ENCODE assay signal across 10 cellular contexts in genomic region chr1:78650114-78650513, GRCh38. TPM values are rescaled to one million over a fixed set of nuclear protein-coding genes. Genes with fewer than 3 reads are reported as not detected.
DNase-seq lines count a peak whose midpoint lies in the region; TF ChIP-seq lines count a peak whose summit lies in the region.
"Had no signal": no experiment of that assay in that cellular context is flagged by ENCODE, and none has a peak within 500 bp of the region (broad histone marks: within the 10 kb centered on the region; RNA-seq: fewer than 3 reads in every experiment).

No MANE protein-coding gene starts in this region.

- CTCF ChIA-PET in activated CD4-positive, alpha-beta T cell treated with anti-CD3 and anti-CD28 coated beads, Interleukin-2, amount 10 ng/mL, durations not matched to agents 7 days and 5 days (lab: Charles Lee), result interaction anchor here (0.8 to 1.8 kb wide), 4 partner anchors 12 to 33 kb away, joined by 3 to 6 read pairs (median 6); partner anchors contain the start of gene IFI44L

- peak overlapping the region; percentile 37 for H2AFZ ChIP-seq in hepatocyte

- H3K9me3 ChIP-seq in hepatocyte (ENCODE audit: low read depth) (no peaks in the 10 kb centered on the region), tibial artery (no peaks in the 10 kb centered on the region)

- no peaks in the 10 kb centered on the region for H3K27me3 Mint-ChIP-seq in activated CD4-positive, alpha-beta T cell treated with anti-CD3 and anti-CD28 coated beads, Interleukin-2, amount 10 ng/mL, durations not matched to agents 7 days and 5 days

- H3K4me3 ChIP-seq in WI38 (ENCODE audit: low read depth, low read length) (peak overlapping the region; percentile 50), hepatocyte (no peak overlapping the region), tibial artery (peak overlapping the region; percentile 34 to 45)
- H3K4me3 ChIP-seq: K562 had no signal

- H3K4me3 Mint-ChIP-seq in activated CD4-positive, alpha-beta T cell treated with anti-CD3 and anti-CD28 coated beads, Interleukin-2, amount 10 ng/mL, durations not matched to agents 7 days and 5 days, result peak overlapping the region; percentile 96

- no peak for DNase-seq in activated CD4-positive, alpha-beta T cell treated with anti-CD3 and anti-CD28 coated beads, Interleukin-2, amount 10 ng/mL, durations not matched to agents 7 days and 5 days
- DNase-seq in activated CD4-positive, alpha-beta T cell treated with anti-CD3 and anti-CD28 coated beads for 4 hours, result no peak
- DNase-seq in hepatocyte (ENCODE audit: low spot score), result no peak
- DNase-seq in tibial artery, result no peak
- DNase-seq in LoVo (ENCODE audit: low spot score), result no peak
- no peak for DNase-seq in C1 segment of cervical spinal cord (lab: John Stamatoyannopoulos, UW)
- DNase-seq in UCSD-AML1 (lab: John Stamatoyannopoulos, UW; ENCODE audit: unreplicated experiment), result no peak

- H3K4me1 ChIP-seq in hepatocyte (ENCODE audit: insufficient read depth) (no peaks in the 10 kb centered on the region), tibial artery (peaks cover 0 to 5% (median 1%) of the 10 kb centered on the region in 4 donors)

- H3K36me3 Mint-ChIP-seq in activated CD4-positive, alpha-beta T cell treated with anti-CD3 and anti-CD28 coated beads, Interleukin-2, amount 10 ng/mL, durations not matched to agents 7 days and 5 days (ENCODE audit: low read depth), result peaks cover 77% of the 10 kb centered on the region

- intact Hi-C loops in tibial artery (cut with DNase I; ENCODE audit: low total_unique reads), result no loop called here

- H3K36me3 ChIP-seq in hepatocyte (replicated peaks; ENCODE audit: insufficient read depth, low read depth) (no peaks in the 10 kb centered on the region), tibial artery (no peaks in the 10 kb centered on the region)

- H3K27me3 ChIP-seq in hepatocyte, result no peaks in the 10 kb centered on the region
- no peaks in the 10 kb centered on the region for H3K27me3 ChIP-seq in tibial artery

- H3K79me2 ChIP-seq in hepatocyte, result no peaks in the 10 kb centered on the region

- peak overlapping the region; percentile 89 for H3K27ac Mint-ChIP-seq in activated CD4-positive, alpha-beta T cell treated with anti-CD3 and anti-CD28 coated beads, Interleukin-2, amount 10 ng/mL, durations not matched to agents 7 days and 5 days

- H3K27ac ChIP-seq in hepatocyte, result no peak overlapping the region
- H3K27ac ChIP-seq in tibial artery, result no peak overlapping the region
- H3K27ac ChIP-seq: C4-2B had no signal

- peaks cover 30% of the 10 kb centered on the region for H3K9me3 Mint-ChIP-seq in activated CD4-positive, alpha-beta T cell treated with anti-CD3 and anti-CD28 coated beads, Interleukin-2, amount 10 ng/mL, durations not matched to agents 7 days and 5 days

- POLR2A ChIA-PET in activated CD4-positive, alpha-beta T cell treated with anti-CD3 and anti-CD28 coated beads, Interleukin-2, amount 10 ng/mL, durations not matched to agents 7 days and 5 days (lab: Charles Lee), result interaction anchor here (0.6 to 1.3 kb wide), 6 partner anchors 22 to 646 kb away, joined by 3 to 21 read pairs (median 4); partner anchors contain the start of genes DNAJB4 and IFI44L

- H4K20me1 ChIP-seq in hepatocyte (ENCODE audit: insufficient read depth, poor library complexity, severe bottlenecking), result no peaks in the 10 kb centered on the region

- TF ChIP-seq CTCF in WI38 (IDR thresholded peaks at IDR 0.05; ENCODE audit: low read depth, low read length) (no peak), hepatocyte (IDR thresholded peaks at IDR 0.05; ENCODE audit: poor library complexity) (no peak), tibial artery (IDR thresholded peaks at IDR 0.05) (no peak)

- no peaks in the 10 kb centered on the region for H3K9me2 ChIP-seq in hepatocyte (replicated peaks; ENCODE audit: insufficient read depth)

- 75% methylated on average over 4 of the region's 4 CpGs for WGBS in hepatocyte (ENCODE audit: low lambda C conversion rate, missing lambda C conversion rate)

- H3K4me2 ChIP-seq in hepatocyte, result peak overlapping the region; percentile 61

- peaks cover 63% of the 10 kb centered on the region for H3K4me1 Mint-ChIP-seq in activated CD4-positive, alpha-beta T cell treated with anti-CD3 and anti-CD28 coated beads, Interleukin-2, amount 10 ng/mL, durations not matched to agents 7 days and 5 days

RNA-seq across cellular contexts. Expression of gene IFI44, which starts 0.5 kb away (rescaled TPM):
- 100 to 1,000 TPM; 187 to 190 TPM for total RNA-seq in activated CD4-positive, alpha-beta T cell treated with anti-CD3 and anti-CD28 coated beads, Interleukin-2, amount 10 ng/mL, durations not matched to agents 7 days and 5 days
- 5.2 and 7.7 TPM in 2 replicates for total RNA-seq in hepatocyte
- 3.1 and 3.2 TPM in 2 replicates for polyA plus RNA-seq in hepatocyte
- polyA plus RNA-seq: K562 had no signal

RNA-seq across cellular contexts. Expression of gene IFI44L, which starts 29.9 kb away (rescaled TPM):
- 100 to 1,000 TPM; 358 to 374 TPM for total RNA-seq in activated CD4-positive, alpha-beta T cell treated with anti-CD3 and anti-CD28 coated beads, Interleukin-2, amount 10 ng/mL, durations not matched to agents 7 days and 5 days
- 2.6 and 3.5 TPM in 2 replicates for total RNA-seq in hepatocyte
- polyA plus RNA-seq in hepatocyte, result 0.02 and 0.19 TPM in 2 replicates

Comparison
In these comparisons a context has a peak if more than half of its experiments do, and no peak if none do; other contexts are left out.
1. RNA of gene IFI44, which starts 0.5 kb away (total RNA-seq): 187 to 190 TPM in activated CD4-positive, alpha-beta T cell treated with anti-CD3 and anti-CD28 coated beads, Interleukin-2, amount 10 ng/mL, durations not matched to agents 7 days and 5 days; 5.2 to 7.7 TPM in hepatocyte; every median in the first group is over 10 times any median in the second.
2. RNA of gene IFI44L, which starts 29.9 kb away (total RNA-seq): 358 to 374 TPM in activated CD4-positive, alpha-beta T cell treated with anti-CD3 and anti-CD28 coated beads, Interleukin-2, amount 10 ng/mL, durations not matched to agents 7 days and 5 days; 2.6 to 3.5 TPM in hepatocyte; every median in the first group is over 10 times any median in the second.